Comparison of ENCODE assay signal across 8 cellular contexts in the genomic region with DNA sequence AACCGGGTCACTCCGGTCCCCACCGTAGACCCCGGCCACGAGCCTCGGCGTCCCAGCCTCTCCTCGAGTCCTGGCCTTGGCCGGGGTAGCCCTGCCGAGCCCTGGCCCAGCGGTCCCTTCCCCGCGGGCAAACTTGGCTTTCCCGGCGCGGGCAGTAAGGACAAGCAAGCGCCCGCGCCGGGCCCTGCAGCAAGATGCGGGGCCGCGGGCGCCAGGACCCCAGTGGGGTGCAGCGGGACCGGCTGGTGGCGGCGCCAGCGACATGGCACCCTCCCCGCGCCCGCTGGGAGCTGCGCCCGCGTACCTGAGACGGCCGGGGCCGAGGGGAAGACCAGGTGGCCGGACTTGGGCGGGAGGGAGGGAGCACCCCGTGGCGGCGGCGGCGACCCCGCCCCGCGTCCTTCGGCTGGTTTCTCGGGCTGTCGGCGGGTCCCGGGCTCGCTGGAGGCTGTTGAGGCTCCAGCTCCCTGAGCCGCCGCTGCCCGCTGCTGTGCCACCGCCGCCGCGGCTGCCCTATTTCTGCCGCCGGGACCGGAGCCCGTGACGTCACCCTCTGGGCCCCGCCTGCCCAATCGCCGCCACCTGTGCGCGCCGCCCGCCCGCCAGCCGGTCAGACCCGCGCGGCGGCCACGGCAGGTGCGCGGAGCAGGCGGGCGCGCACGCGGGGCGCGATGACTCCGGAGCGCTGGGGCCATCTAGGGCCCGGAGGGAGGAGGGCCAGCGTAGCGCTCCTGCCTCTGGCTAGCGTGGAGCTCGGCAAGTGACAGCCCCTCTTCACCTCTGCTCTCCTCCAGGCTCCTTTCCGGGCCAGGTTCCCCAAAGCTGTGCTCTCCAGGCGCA. TPM values are rescaled to one million over a fixed set of nuclear protein-coding genes. Genes with fewer than 3 reads are reported as not detected.
DNase-seq lines count a peak whose midpoint lies in the region; ATAC-seq lines count a peak whose summit lies in the region.

Gene FSTL4 (minus strand): TSS at position 521 of the 840 bp plus-strand sequence.

- DNase-seq in NCI-H82 (lab: John Stamatoyannopoulos, UW) (peak; percentile 32), NCI-H82 treated with DMSO at 0.1 percent for 48 hours (lab: John Stamatoyannopoulos, UW; ENCODE audit: unreplicated experiment) (no peak), SJCRH30 (peak in 1 of 2 experiments; percentile 17), ureter (ENCODE audit: low spot score) (peak; percentile 59)
- DNase-seq in effector memory CD4-positive, alpha-beta T cell: peak in 1 of 3 donors; percentile 3
- no peak for DNase-seq in NK-92 treated with Interleukin-12 subunit alpha and Interleukin-12 subunit beta, amount 100 ng/mL, for 24 hours (lab: John Stamatoyannopoulos, UW)

- H3K4me1 ChIP-seq in SJCRH30: peaks cover 3% of the 10 kb centered on the region; the same call in 1 of the 2 replicates
- H3K4me1 ChIP-seq in effector memory CD4-positive, alpha-beta T cell (ENCODE audit: control insufficient read depth, insufficient read depth, low read length, poor library complexity, severe bottlenecking): peaks cover 6% of the 10 kb centered on the region
- H3K4me1 ChIP-seq in muscle layer of colon (ENCODE audit: insufficient read depth, low read length): peaks cover 14% of the 10 kb centered on the region

- no peak within 1 kb of the TSS for H3K9ac ChIP-seq in muscle layer of colon (ENCODE audit: low read length)

- H3K4me3 ChIP-seq in SJCRH30 (peak within 1 kb of the TSS; percentile 24; the same call in 1 of the 2 replicates), muscle layer of colon (ENCODE audit: low read depth in 1 of 2, low read length in 2 of 2) (peak within 1 kb of the TSS; percentile 38 to 53)
- peak within 1 kb of the TSS; percentile 57 for H3K4me3 ChIP-seq in effector memory CD4-positive, alpha-beta T cell (ENCODE audit: insufficient read depth, low read depth, low read length, poor library complexity, severe bottlenecking)

- no peak for ATAC-seq in GM18873 (IDR thresholded peaks at IDR 0.05; ENCODE audit: low FRiP score, unreplicated experiment)

- no peaks in the 10 kb centered on the region for H3K36me3 ChIP-seq in SJCRH30
- H3K36me3 ChIP-seq in effector memory CD4-positive, alpha-beta T cell (ENCODE audit: control insufficient read depth, insufficient read depth, low read length): no peaks in the 10 kb centered on the region
- H3K36me3 ChIP-seq in muscle layer of colon (ENCODE audit: insufficient read depth, low read length): no peaks in the 10 kb centered on the region

- H3K27ac ChIP-seq in SJCRH30 (no peak within 1 kb of the TSS), muscle layer of colon (ENCODE audit: low read depth, low read length) (no peak within 1 kb of the TSS)
- H3K27ac ChIP-seq in effector memory CD4-positive, alpha-beta T cell (ENCODE audit: insufficient read depth, low read length, poor library complexity, severe bottlenecking): no peak within 1 kb of the TSS

- H3K27me3 ChIP-seq in SJCRH30: no peaks in the 10 kb centered on the region
- peaks cover 18% of the 10 kb centered on the region for H3K27me3 ChIP-seq in effector memory CD4-positive, alpha-beta T cell (replicated peaks; ENCODE audit: control insufficient read depth, insufficient read depth, low read length, poor library complexity, severe bottlenecking)
- peaks cover 39 to 42% of the 10 kb centered on the region in 2 donors for H3K27me3 ChIP-seq in muscle layer of colon (ENCODE audit: control insufficient read depth in 1 of 2, insufficient read depth in 2 of 2, low read length in 2 of 2)

- no peaks in the 10 kb centered on the region for H3K9me3 ChIP-seq in SJCRH30 (replicated peaks)
- H3K9me3 ChIP-seq in effector memory CD4-positive, alpha-beta T cell (ENCODE audit: control insufficient read depth, low read length): no peaks in the 10 kb centered on the region
- H3K9me3 ChIP-seq in muscle layer of colon (ENCODE audit: low read length): no peaks in the 10 kb centered on the region

RNA-seq across cellular contexts. Expression of gene FSTL4, which starts in this region (rescaled TPM):
- 7.0 and 7.1 TPM in 2 replicates for total RNA-seq in SJCRH30 (2014; rRNA removed; shearing (Covaris generic))
- total RNA-seq in ureter: 59.8 TPM

Comparison
In these comparisons a context has a peak if more than half of its experiments do, and no peak if none do; other contexts are left out.
1. DNase-seq: peak in NCI-H82 (single experiment) and ureter (single experiment); none in NCI-H82 treated with DMSO at 0.1 percent for 48 hours (single experiment) and NK-92 treated with Interleukin-12 subunit alpha and Interleukin-12 subunit beta, amount 100 ng/mL, for 24 hours (single experiment).
2. Peak in every context shown above with its lines, with median percentiles within 50 percentile points of each other: H3K4me3 ChIP-seq.